Comparison of ENCODE assay signal across 1 cellular context in the genomic region with DNA sequence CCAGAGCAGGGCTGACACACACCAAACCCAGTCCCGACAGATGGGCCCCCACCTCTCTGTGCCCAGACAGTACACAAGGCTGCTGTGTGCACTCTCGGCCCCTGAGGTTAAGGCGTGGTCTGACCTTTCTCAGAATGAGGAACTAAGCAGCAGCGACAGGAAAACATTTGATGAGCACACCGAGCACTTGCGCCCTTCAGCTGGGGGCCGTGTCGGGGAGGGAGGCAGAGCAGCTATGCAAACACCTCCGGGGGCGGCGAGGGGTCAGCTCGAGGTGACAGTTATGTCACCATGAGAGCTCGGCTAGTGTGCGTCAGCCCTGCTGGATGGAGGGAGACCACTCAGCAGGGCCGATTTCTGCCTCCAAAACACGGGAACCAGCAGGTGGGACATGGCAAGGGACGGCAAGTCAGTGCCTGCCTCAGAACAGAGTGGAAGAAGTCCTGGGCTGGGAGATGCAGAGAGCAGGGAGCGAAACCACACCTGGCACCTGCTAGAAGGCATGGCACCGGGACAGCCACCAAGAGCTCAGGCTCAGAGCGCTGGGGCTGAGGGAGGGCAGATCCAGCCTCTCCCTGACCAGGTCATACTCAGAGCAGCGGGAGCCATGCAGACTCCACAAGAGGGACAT.
TF ChIP-seq lines count a peak whose summit lies in the region.

No MANE protein-coding gene starts in this region.

TF ChIP-seq in HepG2, 621 proteins besides CTCF, POLR2A, EP300 and RAD21 (continued from another document and continues in another):
- TF ChIP-seq, protein P1, sequence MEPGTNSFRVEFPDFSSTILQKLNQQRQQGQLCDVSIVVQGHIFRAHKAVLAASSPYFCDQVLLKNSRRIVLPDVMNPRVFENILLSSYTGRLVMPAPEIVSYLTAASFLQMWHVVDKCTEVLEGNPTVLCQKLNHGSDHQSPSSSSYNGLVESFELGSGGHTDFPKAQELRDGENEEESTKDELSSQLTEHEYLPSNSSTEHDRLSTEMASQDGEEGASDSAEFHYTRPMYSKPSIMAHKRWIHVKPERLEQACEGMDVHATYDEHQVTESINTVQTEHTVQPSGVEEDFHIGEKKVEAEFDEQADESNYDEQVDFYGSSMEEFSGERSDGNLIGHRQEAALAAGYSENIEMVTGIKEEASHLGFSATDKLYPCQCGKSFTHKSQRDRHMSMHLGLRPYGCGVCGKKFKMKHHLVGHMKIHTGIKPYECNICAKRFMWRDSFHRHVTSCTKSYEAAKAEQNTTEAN (CRISPR knock-in tag; conservative IDR thresholded peaks at IDR 0.05) = peak; percentile 96
- TF ChIP-seq, protein P2, sequence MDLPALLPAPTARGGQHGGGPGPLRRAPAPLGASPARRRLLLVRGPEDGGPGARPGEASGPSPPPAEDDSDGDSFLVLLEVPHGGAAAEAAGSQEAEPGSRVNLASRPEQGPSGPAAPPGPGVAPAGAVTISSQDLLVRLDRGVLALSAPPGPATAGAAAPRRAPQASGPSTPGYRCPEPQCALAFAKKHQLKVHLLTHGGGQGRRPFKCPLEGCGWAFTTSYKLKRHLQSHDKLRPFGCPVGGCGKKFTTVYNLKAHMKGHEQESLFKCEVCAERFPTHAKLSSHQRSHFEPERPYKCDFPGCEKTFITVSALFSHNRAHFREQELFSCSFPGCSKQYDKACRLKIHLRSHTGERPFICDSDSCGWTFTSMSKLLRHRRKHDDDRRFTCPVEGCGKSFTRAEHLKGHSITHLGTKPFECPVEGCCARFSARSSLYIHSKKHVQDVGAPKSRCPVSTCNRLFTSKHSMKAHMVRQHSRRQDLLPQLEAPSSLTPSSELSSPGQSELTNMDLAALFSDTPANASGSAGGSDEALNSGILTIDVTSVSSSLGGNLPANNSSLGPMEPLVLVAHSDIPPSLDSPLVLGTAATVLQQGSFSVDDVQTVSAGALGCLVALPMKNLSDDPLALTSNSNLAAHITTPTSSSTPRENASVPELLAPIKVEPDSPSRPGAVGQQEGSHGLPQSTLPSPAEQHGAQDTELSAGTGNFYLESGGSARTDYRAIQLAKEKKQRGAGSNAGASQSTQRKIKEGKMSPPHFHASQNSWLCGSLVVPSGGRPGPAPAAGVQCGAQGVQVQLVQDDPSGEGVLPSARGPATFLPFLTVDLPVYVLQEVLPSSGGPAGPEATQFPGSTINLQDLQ (CRISPR knock-in tag; IDR thresholded peaks at IDR 0.05) = no peak
- TF ChIP-seq ZNF558 (CRISPR knock-in tag; IDR thresholded peaks at IDR 0.05; ENCODE audit: borderline replicate concordance) = no peak
- TF ChIP-seq ZFP36L2 (CRISPR knock-in tag; IDR thresholded peaks at IDR 0.05) = peak; percentile 36; the same call in 1 of the 2 replicates
- TF ChIP-seq SP140L (CRISPR knock-in tag; IDR thresholded peaks at IDR 0.05; ENCODE audit: borderline replicate concordance) = no peak
- peak; percentile 90; the same call in 1 of the 2 replicates for TF ChIP-seq GFI1 (CRISPR knock-in tag; IDR thresholded peaks at IDR 0.05; ENCODE audit: borderline replicate concordance)
- TF ChIP-seq ELF1 (CRISPR knock-in tag; IDR thresholded peaks at IDR 0.05) = peak; percentile 80; the same call in 1 of the 2 replicates
- no peak for TF ChIP-seq PHB2 (IDR thresholded peaks at IDR 0.05; ENCODE audit: partially characterized antibody)
- TF ChIP-seq, protein P3, sequence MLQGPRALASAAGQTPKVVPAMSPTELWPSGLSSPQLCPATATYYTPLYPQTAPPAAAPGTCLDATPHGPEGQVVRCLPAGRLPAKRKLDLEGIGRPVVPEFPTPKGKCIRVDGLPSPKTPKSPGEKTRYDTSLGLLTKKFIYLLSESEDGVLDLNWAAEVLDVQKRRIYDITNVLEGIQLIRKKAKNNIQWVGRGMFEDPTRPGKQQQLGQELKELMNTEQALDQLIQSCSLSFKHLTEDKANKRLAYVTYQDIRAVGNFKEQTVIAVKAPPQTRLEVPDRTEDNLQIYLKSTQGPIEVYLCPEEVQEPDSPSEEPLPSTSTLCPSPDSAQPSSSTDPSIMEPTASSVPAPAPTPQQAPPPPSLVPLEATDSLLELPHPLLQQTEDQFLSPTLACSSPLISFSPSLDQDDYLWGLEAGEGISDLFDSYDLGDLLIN (CRISPR knock-in tag; IDR thresholded peaks at IDR 0.05; ENCODE audit: borderline replicate concordance) = no peak; the same call in 1 of the 2 replicates
- TF ChIP-seq ZNF10 (CRISPR knock-in tag; IDR thresholded peaks at IDR 0.05; ENCODE audit: borderline replicate concordance, low read depth) = no peak
- TF ChIP-seq ZNF30 (CRISPR knock-in tag; IDR thresholded peaks at IDR 0.05) = no peak
- peak; percentile 58; the same call in 1 of the 2 replicates for TF ChIP-seq SIX1 (CRISPR knock-in tag; IDR thresholded peaks at IDR 0.05; ENCODE audit: borderline replicate concordance)
- peak; percentile 75; the same call in 1 of the 2 replicates for TF ChIP-seq KAT7 (CRISPR knock-in tag; IDR thresholded peaks at IDR 0.05; ENCODE audit: borderline replicate concordance)
- TF ChIP-seq, protein P4, sequence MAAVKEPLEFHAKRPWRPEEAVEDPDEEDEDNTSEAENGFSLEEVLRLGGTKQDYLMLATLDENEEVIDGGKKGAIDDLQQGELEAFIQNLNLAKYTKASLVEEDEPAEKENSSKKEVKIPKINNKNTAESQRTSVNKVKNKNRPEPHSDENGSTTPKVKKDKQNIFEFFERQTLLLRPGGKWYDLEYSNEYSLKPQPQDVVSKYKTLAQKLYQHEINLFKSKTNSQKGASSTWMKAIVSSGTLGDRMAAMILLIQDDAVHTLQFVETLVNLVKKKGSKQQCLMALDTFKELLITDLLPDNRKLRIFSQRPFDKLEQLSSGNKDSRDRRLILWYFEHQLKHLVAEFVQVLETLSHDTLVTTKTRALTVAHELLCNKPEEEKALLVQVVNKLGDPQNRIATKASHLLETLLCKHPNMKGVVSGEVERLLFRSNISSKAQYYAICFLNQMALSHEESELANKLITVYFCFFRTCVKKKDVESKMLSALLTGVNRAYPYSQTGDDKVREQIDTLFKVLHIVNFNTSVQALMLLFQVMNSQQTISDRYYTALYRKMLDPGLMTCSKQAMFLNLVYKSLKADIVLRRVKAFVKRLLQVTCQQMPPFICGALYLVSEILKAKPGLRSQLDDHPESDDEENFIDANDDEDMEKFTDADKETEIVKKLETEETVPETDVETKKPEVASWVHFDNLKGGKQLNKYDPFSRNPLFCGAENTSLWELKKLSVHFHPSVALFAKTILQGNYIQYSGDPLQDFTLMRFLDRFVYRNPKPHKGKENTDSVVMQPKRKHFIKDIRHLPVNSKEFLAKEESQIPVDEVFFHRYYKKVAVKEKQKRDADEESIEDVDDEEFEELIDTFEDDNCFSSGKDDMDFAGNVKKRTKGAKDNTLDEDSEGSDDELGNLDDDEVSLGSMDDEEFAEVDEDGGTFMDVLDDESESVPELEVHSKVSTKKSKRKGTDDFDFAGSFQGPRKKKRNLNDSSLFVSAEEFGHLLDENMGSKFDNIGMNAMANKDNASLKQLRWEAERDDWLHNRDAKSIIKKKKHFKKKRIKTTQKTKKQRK (IDR thresholded peaks at IDR 0.05; ENCODE audit: low read length) = no peak
- TF ChIP-seq, protein P5, sequence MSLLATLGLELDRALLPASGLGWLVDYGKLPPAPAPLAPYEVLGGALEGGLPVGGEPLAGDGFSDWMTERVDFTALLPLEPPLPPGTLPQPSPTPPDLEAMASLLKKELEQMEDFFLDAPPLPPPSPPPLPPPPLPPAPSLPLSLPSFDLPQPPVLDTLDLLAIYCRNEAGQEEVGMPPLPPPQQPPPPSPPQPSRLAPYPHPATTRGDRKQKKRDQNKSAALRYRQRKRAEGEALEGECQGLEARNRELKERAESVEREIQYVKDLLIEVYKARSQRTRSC (CRISPR knock-in tag; IDR thresholded peaks at IDR 0.05; ENCODE audit: low read depth) = no peak
- TF ChIP-seq CHD2 (IDR thresholded peaks at IDR 0.05; ENCODE audit: low read depth, low read length) = peak; percentile 35; the same call in 1 of the 2 replicates
- TF ChIP-seq ZNF468 (CRISPR knock-in tag; IDR thresholded peaks at IDR 0.05) = 0 out of 2 replicates have a peak, but pooled peaks have one; percentile 70
- TF ChIP-seq, protein P6, sequence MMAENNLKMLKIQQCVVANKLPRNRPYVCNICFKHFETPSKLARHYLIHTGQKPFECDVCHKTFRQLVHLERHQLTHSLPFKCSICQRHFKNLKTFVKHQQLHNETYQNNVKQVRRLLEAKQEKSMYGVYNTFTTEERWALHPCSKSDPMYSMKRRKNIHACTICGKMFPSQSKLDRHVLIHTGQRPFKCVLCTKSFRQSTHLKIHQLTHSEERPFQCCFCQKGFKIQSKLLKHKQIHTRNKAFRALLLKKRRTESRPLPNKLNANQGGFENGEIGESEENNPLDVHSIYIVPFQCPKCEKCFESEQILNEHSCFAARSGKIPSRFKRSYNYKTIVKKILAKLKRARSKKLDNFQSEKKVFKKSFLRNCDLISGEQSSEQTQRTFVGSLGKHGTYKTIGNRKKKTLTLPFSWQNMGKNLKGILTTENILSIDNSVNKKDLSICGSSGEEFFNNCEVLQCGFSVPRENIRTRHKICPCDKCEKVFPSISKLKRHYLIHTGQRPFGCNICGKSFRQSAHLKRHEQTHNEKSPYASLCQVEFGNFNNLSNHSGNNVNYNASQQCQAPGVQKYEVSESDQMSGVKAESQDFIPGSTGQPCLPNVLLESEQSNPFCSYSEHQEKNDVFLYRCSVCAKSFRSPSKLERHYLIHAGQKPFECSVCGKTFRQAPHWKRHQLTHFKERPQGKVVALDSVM (CRISPR knock-in tag; IDR thresholded peaks at IDR 0.05) = no peak
- TF ChIP-seq ZSCAN21 (CRISPR knock-in tag; IDR thresholded peaks at IDR 0.05; ENCODE audit: borderline replicate concordance) = peak; percentile 92
- TF ChIP-seq FOXA3 (CRISPR knock-in tag; IDR thresholded peaks at IDR 0.05) = peak; percentile 96
- TF ChIP-seq WIZ (CRISPR knock-in tag; IDR thresholded peaks at IDR 0.05) = 0 out of 2 replicates have a peak, but pooled peaks have one; percentile 27
- no peak for TF ChIP-seq ZNF777 (CRISPR knock-in tag; IDR thresholded peaks at IDR 0.05)
- TF ChIP-seq MIXL1 (CRISPR knock-in tag; IDR thresholded peaks at IDR 0.05) = peak; percentile 86
- TF ChIP-seq ATF7 (IDR thresholded peaks at IDR 0.05) = 0 out of 2 replicates have a peak, but pooled peaks have one; percentile 26
- peak; percentile 95 for TF ChIP-seq ATF7 (CRISPR knock-in tag; IDR thresholded peaks at IDR 0.05)
- TF ChIP-seq ZSCAN20 (CRISPR knock-in tag; IDR thresholded peaks at IDR 0.05; ENCODE audit: borderline replicate concordance) = no peak
- peak; percentile 96 for TF ChIP-seq ZMAT3 (CRISPR knock-in tag; conservative IDR thresholded peaks at IDR 0.05)
- TF ChIP-seq ZNF354B (CRISPR knock-in tag; IDR thresholded peaks at IDR 0.05) = no peak
- TF ChIP-seq STAG1 (CRISPR knock-in tag; IDR thresholded peaks at IDR 0.05) = peak; percentile 38
- TF ChIP-seq NFATC3 (CRISPR knock-in tag; IDR thresholded peaks at IDR 0.05) = no peak
- TF ChIP-seq ZMYM4 (CRISPR knock-in tag; IDR thresholded peaks at IDR 0.05) = peak; percentile 90
- no peak for TF ChIP-seq MATR3 (CRISPR knock-in tag; IDR thresholded peaks at IDR 0.05)
- no peak for TF ChIP-seq RFXANK (CRISPR knock-in tag; IDR thresholded peaks at IDR 0.05)
- TF ChIP-seq, protein P7, sequence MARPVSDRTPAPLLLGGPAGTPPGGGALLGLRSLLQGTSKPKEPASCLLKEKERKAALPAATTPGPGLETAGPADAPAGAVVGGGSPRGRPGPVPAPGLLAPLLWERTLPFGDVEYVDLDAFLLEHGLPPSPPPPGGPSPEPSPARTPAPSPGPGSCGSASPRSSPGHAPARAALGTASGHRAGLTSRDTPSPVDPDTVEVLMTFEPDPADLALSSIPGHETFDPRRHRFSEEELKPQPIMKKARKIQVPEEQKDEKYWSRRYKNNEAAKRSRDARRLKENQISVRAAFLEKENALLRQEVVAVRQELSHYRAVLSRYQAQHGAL (CRISPR knock-in tag; IDR thresholded peaks at IDR 0.05; ENCODE audit: not compliant biosample characterization) = no peak
- TF ChIP-seq SRSF9 (IDR thresholded peaks at IDR 0.05; ENCODE audit: borderline replicate concordance, insufficient read depth, low read depth, low read length, poor library complexity, severe bottlenecking) = no peak
- no peak for TF ChIP-seq ZNF44 (CRISPR knock-in tag; IDR thresholded peaks at IDR 0.05)
- TF ChIP-seq TP53 (CRISPR knock-in tag; conservative IDR thresholded peaks at IDR 0.05) = peak; percentile 77; the same call in 1 of the 2 replicates
- no peak for TF ChIP-seq ZNF34 (CRISPR knock-in tag; IDR thresholded peaks at IDR 0.05; ENCODE audit: borderline replicate concordance)
- peak; percentile 26; the same call in 1 of the 2 replicates for TF ChIP-seq ZNF7 (CRISPR knock-in tag; IDR thresholded peaks at IDR 0.05)
- TF ChIP-seq ZNF891 (CRISPR knock-in tag; IDR thresholded peaks at IDR 0.05) = peak; percentile 62; the same call in 1 of the 2 replicates
- TF ChIP-seq, protein P8, sequence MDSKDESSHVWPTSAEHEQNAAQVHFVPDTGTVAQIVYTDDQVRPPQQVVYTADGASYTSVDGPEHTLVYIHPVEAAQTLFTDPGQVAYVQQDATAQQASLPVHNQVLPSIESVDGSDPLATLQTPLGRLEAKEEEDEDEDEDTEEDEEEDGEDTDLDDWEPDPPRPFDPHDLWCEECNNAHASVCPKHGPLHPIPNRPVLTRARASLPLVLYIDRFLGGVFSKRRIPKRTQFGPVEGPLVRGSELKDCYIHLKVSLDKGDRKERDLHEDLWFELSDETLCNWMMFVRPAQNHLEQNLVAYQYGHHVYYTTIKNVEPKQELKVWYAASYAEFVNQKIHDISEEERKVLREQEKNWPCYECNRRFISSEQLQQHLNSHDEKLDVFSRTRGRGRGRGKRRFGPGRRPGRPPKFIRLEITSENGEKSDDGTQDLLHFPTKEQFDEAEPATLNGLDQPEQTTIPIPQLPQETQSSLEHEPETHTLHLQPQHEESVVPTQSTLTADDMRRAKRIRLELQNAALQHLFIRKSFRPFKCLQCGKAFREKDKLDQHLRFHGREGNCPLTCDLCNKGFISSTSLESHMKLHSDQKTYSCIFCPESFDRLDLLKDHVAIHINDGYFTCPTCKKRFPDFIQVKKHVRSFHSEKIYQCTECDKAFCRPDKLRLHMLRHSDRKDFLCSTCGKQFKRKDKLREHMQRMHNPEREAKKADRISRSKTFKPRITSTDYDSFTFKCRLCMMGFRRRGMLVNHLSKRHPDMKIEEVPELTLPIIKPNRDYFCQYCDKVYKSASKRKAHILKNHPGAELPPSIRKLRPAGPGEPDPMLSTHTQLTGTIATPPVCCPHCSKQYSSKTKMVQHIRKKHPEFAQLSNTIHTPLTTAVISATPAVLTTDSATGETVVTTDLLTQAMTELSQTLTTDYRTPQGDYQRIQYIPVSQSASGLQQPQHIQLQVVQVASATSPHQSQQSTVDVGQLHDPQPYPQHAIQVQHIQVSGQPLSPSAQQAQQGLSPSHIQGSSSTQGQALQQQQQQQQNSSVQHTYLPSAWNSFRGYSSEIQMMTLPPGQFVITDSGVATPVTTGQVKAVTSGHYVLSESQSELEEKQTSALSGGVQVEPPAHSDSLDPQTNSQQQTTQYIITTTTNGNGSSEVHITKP (CRISPR knock-in tag; IDR thresholded peaks at IDR 0.05; ENCODE audit: low read depth) = peak; percentile 77
- TF ChIP-seq, protein P9, sequence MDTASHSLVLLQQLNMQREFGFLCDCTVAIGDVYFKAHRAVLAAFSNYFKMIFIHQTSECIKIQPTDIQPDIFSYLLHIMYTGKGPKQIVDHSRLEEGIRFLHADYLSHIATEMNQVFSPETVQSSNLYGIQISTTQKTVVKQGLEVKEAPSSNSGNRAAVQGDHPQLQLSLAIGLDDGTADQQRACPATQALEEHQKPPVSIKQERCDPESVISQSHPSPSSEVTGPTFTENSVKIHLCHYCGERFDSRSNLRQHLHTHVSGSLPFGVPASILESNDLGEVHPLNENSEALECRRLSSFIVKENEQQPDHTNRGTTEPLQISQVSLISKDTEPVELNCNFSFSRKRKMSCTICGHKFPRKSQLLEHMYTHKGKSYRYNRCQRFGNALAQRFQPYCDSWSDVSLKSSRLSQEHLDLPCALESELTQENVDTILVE (CRISPR knock-in tag; IDR thresholded peaks at IDR 0.05) = peak; percentile 86
- no peak for TF ChIP-seq NFYB (CRISPR knock-in tag; IDR thresholded peaks at IDR 0.05)
- TF ChIP-seq SALL1 (CRISPR knock-in tag; IDR thresholded peaks at IDR 0.05) = peak; percentile 99
